In the genomic region with DNA sequence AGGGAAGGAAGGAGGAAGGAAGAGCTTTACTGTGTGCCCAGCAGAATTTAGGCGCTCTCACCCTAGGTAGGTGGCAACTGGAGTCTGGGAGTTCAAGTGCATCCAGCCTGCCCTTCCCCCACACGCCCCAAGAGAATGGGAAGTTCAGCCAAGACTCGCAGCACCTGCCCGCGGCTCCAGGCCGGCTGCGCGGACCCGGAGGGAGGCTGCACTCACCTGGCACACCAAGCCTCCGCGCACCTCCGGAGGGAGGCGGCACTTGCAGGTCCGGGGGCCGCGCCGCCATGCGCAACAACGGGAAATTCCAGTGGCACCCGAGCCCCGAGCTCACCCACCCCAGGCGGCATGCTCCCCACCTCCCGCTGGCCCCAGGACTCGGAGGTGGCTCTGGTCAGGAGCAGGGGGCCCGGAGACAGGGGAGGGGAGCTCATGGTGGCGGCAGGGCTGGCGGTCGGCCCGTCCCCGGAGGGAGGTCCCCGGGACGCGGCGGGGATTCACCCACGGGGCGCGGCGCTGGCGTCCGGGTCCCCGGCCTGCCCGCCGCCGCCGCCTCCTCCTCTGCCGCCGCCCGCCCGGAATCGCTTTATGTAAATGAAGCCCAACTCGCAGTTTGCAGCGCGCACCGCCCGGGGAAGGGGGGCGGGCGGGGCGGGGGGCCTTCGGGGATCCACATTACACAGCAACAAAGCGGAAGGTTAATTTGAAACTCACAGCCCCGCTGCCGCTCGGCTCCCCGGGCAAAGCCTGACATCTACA, we compare ENCODE assay signal across 1 cellular context.
TF ChIP-seq lines count a peak whose summit lies in the region.

A gene with protein sequence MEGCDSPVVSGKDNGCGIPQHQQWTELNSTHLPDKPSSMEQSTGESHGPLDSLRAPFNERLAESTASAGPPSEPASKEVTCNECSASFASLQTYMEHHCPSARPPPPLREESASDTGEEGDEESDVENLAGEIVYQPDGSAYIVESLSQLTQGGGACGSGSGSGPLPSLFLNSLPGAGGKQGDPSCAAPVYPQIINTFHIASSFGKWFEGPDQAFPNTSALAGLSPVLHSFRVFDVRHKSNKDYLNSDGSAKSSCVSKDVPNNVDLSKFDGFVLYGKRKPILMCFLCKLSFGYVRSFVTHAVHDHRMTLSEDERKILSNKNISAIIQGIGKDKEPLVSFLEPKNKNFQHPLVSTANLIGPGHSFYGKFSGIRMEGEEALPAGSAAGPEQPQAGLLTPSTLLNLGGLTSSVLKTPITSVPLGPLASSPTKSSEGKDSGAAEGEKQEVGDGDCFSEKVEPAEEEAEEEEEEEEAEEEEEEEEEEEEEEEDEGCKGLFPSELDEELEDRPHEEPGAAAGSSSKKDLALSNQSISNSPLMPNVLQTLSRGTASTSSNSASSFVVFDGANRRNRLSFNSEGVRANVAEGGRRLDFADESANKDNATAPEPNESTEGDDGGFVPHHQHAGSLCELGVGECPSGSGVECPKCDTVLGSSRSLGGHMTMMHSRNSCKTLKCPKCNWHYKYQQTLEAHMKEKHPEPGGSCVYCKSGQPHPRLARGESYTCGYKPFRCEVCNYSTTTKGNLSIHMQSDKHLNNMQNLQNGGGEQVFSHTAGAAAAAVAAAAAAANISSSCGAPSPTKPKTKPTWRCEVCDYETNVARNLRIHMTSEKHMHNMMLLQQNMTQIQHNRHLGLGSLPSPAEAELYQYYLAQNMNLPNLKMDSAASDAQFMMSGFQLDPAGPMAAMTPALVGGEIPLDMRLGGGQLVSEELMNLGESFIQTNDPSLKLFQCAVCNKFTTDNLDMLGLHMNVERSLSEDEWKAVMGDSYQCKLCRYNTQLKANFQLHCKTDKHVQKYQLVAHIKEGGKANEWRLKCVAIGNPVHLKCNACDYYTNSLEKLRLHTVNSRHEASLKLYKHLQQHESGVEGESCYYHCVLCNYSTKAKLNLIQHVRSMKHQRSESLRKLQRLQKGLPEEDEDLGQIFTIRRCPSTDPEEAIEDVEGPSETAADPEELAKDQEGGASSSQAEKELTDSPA (N-terminal part only) (minus strand): TSS at position 593 of the 756 bp plus-strand sequence. CDS start 87,983 bp downstream, outside the sequence.

TF ChIP-seq in HepG2, 621 proteins besides CTCF, POLR2A, EP300 and RAD21 (continued from another document and continues in another):
- TF ChIP-seq, protein P1, sequence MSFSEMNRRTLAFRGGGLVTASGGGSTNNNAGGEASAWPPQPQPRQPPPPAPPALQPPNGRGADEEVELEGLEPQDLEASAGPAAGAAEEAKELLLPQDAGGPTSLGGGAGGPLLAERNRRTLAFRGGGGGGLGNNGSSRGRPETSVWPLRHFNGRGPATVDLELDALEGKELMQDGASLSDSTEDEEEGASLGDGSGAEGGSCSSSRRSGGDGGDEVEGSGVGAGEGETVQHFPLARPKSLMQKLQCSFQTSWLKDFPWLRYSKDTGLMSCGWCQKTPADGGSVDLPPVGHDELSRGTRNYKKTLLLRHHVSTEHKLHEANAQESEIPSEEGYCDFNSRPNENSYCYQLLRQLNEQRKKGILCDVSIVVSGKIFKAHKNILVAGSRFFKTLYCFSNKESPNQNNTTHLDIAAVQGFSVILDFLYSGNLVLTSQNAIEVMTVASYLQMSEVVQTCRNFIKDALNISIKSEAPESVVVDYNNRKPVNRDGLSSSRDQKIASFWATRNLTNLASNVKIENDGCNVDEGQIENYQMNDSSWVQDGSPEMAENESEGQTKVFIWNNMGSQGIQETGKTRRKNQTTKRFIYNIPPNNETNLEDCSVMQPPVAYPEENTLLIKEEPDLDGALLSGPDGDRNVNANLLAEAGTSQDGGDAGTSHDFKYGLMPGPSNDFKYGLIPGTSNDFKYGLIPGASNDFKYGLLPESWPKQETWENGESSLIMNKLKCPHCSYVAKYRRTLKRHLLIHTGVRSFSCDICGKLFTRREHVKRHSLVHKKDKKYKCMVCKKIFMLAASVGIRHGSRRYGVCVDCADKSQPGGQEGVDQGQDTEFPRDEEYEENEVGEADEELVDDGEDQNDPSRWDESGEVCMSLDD (CRISPR knock-in tag; IDR thresholded peaks at IDR 0.05; ENCODE audit: borderline replicate concordance), result no peak
- TF ChIP-seq ZBTB3 (CRISPR knock-in tag; IDR thresholded peaks at IDR 0.05; ENCODE audit: borderline replicate concordance, low read depth) (no peak), NFIC (IDR thresholded peaks at IDR 0.05; ENCODE audit: low read length) (no peak), ZNF335 (CRISPR knock-in tag; IDR thresholded peaks at IDR 0.05) (peak; percentile 12; the same call in 1 of the 2 replicates), NFE2L2 (IDR thresholded peaks at IDR 0.05; ENCODE audit: low read length) (no peak), CCAR2 (optimal IDR thresholded peaks at IDR 0.05; ENCODE audit: low read depth, low read length) (no peak), REXO4 (CRISPR knock-in tag; IDR thresholded peaks at IDR 0.05; ENCODE audit: borderline replicate concordance) (no peak), YY1 (IDR thresholded peaks at IDR 0.05; ENCODE audit: insufficient read depth, insufficient replicate concordance, low read depth, low read length) (peak; percentile 53), HNRNPLL (IDR thresholded peaks at IDR 0.05; ENCODE audit: low read depth, low read length, poor library complexity, severe bottlenecking) (peak; percentile 59), IKZF1 (IDR thresholded peaks at IDR 0.05) (no peak), ZNF841 (CRISPR knock-in tag; IDR thresholded peaks at IDR 0.05; ENCODE audit: borderline replicate concordance) (0 out of 2 replicates have a peak, but pooled peaks have one; percentile 17), XBP1 (CRISPR knock-in tag; IDR thresholded peaks at IDR 0.05) (no peak), HMG20A (CRISPR knock-in tag; IDR thresholded peaks at IDR 0.05; ENCODE audit: borderline replicate concordance) (0 out of 2 replicates have a peak, but pooled peaks have one; percentile 14), PHF21A (CRISPR knock-in tag; IDR thresholded peaks at IDR 0.05) (peak; percentile 60; the same call in 1 of the 2 replicates), ZNF326 (CRISPR knock-in tag; IDR thresholded peaks at IDR 0.05; ENCODE audit: borderline replicate concordance) (no peak), ZNF10 (CRISPR knock-in tag; IDR thresholded peaks at IDR 0.05; ENCODE audit: borderline replicate concordance, low read depth) (no peak)
- TF ChIP-seq, protein P2, sequence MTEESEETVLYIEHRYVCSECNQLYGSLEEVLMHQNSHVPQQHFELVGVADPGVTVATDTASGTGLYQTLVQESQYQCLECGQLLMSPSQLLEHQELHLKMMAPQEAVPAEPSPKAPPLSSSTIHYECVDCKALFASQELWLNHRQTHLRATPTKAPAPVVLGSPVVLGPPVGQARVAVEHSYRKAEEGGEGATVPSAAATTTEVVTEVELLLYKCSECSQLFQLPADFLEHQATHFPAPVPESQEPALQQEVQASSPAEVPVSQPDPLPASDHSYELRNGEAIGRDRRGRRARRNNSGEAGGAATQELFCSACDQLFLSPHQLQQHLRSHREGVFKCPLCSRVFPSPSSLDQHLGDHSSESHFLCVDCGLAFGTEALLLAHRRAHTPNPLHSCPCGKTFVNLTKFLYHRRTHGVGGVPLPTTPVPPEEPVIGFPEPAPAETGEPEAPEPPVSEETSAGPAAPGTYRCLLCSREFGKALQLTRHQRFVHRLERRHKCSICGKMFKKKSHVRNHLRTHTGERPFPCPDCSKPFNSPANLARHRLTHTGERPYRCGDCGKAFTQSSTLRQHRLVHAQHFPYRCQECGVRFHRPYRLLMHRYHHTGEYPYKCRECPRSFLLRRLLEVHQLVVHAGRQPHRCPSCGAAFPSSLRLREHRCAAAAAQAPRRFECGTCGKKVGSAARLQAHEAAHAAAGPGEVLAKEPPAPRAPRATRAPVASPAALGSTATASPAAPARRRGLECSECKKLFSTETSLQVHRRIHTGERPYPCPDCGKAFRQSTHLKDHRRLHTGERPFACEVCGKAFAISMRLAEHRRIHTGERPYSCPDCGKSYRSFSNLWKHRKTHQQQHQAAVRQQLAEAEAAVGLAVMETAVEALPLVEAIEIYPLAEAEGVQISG (CRISPR knock-in tag; IDR thresholded peaks at IDR 0.05), result peak; percentile 75
- TF ChIP-seq, protein P3, sequence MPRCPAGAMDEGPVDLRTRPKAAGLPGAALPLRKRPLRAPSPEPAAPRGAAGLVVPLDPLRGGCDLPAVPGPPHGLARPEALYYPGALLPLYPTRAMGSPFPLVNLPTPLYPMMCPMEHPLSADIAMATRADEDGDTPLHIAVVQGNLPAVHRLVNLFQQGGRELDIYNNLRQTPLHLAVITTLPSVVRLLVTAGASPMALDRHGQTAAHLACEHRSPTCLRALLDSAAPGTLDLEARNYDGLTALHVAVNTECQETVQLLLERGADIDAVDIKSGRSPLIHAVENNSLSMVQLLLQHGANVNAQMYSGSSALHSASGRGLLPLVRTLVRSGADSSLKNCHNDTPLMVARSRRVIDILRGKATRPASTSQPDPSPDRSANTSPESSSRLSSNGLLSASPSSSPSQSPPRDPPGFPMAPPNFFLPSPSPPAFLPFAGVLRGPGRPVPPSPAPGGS (CRISPR knock-in tag; IDR thresholded peaks at IDR 0.05), result peak; percentile 37; the same call in 1 of the 2 replicates
- TF ChIP-seq, protein P4, sequence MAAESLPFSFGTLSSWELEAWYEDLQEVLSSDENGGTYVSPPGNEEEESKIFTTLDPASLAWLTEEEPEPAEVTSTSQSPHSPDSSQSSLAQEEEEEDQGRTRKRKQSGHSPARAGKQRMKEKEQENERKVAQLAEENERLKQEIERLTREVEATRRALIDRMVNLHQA (CRISPR knock-in tag; IDR thresholded peaks at IDR 0.05), result no peak
- TF ChIP-seq, protein P5, sequence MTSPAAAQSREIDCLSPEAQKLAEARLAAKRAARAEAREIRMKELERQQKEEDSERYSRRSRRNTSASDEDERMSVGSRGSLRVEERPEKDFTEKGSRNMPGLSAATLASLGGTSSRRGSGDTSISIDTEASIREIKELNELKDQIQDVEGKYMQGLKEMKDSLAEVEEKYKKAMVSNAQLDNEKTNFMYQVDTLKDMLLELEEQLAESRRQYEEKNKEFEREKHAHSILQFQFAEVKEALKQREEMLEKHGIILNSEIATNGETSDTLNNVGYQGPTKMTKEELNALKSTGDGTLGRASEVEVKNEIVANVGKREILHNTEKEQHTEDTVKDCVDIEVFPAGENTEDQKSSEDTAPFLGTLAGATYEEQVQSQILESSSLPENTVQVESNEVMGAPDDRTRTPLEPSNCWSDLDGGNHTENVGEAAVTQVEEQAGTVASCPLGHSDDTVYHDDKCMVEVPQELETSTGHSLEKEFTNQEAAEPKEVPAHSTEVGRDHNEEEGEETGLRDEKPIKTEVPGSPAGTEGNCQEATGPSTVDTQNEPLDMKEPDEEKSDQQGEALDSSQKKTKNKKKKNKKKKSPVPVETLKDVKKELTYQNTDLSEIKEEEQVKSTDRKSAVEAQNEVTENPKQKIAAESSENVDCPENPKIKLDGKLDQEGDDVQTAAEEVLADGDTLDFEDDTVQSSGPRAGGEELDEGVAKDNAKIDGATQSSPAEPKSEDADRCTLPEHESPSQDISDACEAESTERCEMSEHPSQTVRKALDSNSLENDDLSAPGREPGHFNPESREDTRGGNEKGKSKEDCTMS (CRISPR knock-in tag; conservative IDR thresholded peaks at IDR 0.05), result no peak
- TF ChIP-seq, protein P6, sequence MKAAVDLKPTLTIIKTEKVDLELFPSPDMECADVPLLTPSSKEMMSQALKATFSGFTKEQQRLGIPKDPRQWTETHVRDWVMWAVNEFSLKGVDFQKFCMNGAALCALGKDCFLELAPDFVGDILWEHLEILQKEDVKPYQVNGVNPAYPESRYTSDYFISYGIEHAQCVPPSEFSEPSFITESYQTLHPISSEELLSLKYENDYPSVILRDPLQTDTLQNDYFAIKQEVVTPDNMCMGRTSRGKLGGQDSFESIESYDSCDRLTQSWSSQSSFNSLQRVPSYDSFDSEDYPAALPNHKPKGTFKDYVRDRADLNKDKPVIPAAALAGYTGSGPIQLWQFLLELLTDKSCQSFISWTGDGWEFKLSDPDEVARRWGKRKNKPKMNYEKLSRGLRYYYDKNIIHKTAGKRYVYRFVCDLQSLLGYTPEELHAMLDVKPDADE (CRISPR knock-in tag; IDR thresholded peaks at IDR 0.05), result no peak
- TF ChIP-seq, protein P7, sequence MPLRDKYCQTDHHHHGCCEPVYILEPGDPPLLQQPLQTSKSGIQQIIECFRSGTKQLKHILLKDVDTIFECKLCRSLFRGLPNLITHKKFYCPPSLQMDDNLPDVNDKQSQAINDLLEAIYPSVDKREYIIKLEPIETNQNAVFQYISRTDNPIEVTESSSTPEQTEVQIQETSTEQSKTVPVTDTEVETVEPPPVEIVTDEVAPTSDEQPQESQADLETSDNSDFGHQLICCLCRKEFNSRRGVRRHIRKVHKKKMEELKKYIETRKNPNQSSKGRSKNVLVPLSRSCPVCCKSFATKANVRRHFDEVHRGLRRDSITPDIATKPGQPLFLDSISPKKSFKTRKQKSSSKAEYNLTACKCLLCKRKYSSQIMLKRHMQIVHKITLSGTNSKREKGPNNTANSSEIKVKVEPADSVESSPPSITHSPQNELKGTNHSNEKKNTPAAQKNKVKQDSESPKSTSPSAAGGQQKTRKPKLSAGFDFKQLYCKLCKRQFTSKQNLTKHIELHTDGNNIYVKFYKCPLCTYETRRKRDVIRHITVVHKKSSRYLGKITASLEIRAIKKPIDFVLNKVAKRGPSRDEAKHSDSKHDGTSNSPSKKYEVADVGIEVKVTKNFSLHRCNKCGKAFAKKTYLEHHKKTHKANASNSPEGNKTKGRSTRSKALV (CRISPR knock-in tag; IDR thresholded peaks at IDR 0.05), result 0 out of 2 replicates have a peak, but pooled peaks have one; percentile 37
- TF ChIP-seq, protein P8, sequence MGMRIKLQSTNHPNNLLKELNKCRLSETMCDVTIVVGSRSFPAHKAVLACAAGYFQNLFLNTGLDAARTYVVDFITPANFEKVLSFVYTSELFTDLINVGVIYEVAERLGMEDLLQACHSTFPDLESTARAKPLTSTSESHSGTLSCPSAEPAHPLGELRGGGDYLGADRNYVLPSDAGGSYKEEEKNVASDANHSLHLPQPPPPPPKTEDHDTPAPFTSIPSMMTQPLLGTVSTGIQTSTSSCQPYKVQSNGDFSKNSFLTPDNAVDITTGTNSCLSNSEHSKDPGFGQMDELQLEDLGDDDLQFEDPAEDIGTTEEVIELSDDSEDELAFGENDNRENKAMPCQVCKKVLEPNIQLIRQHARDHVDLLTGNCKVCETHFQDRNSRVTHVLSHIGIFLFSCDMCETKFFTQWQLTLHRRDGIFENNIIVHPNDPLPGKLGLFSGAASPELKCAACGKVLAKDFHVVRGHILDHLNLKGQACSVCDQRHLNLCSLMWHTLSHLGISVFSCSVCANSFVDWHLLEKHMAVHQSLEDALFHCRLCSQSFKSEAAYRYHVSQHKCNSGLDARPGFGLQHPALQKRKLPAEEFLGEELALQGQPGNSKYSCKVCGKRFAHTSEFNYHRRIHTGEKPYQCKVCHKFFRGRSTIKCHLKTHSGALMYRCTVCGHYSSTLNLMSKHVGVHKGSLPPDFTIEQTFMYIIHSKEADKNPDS (CRISPR knock-in tag; IDR thresholded peaks at IDR 0.05), result no peak
- TF ChIP-seq, protein P9, sequence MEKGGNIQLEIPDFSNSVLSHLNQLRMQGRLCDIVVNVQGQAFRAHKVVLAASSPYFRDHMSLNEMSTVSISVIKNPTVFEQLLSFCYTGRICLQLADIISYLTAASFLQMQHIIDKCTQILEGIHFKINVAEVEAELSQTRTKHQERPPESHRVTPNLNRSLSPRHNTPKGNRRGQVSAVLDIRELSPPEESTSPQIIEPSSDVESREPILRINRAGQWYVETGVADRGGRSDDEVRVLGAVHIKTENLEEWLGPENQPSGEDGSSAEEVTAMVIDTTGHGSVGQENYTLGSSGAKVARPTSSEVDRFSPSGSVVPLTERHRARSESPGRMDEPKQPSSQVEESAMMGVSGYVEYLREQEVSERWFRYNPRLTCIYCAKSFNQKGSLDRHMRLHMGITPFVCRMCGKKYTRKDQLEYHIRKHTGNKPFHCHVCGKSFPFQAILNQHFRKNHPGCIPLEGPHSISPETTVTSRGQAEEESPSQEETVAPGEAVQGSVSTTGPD (CRISPR knock-in tag; IDR thresholded peaks at IDR 0.05), result 0 out of 2 replicates have a peak, but pooled peaks have one; percentile 13
